In the genomic region with DNA sequence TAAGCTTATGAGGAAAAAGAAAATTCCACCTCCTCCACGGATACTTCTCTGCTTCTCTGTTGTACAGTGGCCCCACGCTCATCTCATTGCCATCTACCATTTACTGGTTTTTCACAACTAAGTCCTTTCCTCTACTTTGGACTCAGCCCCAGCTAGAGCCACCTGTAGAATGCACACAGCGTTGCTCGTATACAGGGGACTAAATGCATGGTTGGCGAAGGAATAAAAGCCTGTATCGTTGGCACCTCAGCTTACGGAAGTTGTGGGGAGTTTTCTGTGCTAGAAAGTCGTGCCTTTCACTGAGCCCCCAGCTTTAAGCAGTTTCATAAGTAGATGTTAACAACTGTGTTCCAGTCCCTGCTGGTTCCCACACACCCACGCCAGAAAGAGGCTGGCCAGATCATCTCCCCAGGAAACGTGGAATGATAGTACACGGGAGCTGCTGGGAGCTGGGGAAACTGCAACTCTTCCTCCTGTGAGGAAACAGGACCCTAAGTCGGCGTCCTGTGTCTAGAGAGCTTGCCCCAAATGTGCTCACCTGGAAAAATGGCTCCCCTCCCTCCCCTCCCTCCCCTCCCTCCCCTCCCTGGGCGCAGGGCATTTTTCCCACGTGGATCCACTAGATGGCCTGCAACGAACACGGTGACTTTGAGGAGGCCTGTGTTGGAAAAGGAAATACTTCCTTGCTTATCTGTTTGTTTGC, we compare ENCODE assay signal across 2 cellular contexts.
TF ChIP-seq lines count a peak whose summit lies in the region.

No MANE protein-coding gene starts in this region.

TF ChIP-seq in GM23338, 12 proteins besides CTCF, POLR2A, EP300 and RAD21:
- TF ChIP-seq ETS1 (IDR thresholded peaks at IDR 0.05): no peak
- no peak for TF ChIP-seq STAT1 (IDR thresholded peaks at IDR 0.05; ENCODE audit: unreplicated experiment)
- no peak for TF ChIP-seq ZNF331 (CRISPR knock-in tag; IDR thresholded peaks at IDR 0.05; ENCODE audit: low read depth)
- no peak for TF ChIP-seq EZH2phosphoT487 (IDR thresholded peaks at IDR 0.05; ENCODE audit: unreplicated experiment)
- TF ChIP-seq JUNB (IDR thresholded peaks at IDR 0.05; ENCODE audit: unreplicated experiment): no peak
- TF ChIP-seq ZNF462 (CRISPR knock-in tag; IDR thresholded peaks at IDR 0.05): no peak

TF ChIP-seq in endothelial cell of umbilical vein, 7 proteins besides CTCF, POLR2A, EP300 and RAD21:
- TF ChIP-seq GATA2 (IDR thresholded peaks at IDR 0.05; ENCODE audit: insufficient read depth, insufficient read length, low read depth, low read length): no peak
- TF ChIP-seq, protein P1, sequence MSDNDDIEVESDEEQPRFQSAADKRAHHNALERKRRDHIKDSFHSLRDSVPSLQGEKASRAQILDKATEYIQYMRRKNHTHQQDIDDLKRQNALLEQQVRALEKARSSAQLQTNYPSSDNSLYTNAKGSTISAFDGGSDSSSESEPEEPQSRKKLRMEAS (IDR thresholded peaks at IDR 0.05; ENCODE audit: insufficient read depth, insufficient read length): peak; percentile 23
